ENCODE assay signal across 12 cellular contexts in genomic region chr9:137186385-137186784, GRCh38. TPM values are rescaled to one million over a fixed set of nuclear protein-coding genes. Genes with fewer than 3 reads are reported as not detected.
A peak's percentile ranks its signal among the peaks of the same experiment; 100 is the strongest.
DNase-seq lines count a peak whose midpoint lies in the region; ATAC-seq and TF ChIP-seq lines count a peak whose summit lies in the region.
"Had no signal": no experiment of that assay in that cellular context is flagged by ENCODE, and none has a peak within 500 bp of the region (broad histone marks: within the 10 kb centered on the region; RNA-seq: fewer than 3 reads in every experiment).

No MANE protein-coding gene starts in this region.

- no peak overlapping the region for H4K91ac ChIP-seq in trophoblast cell (ENCODE audit: low read depth, low read length)

- no peak for TF ChIP-seq POLR2A in prostate gland (IDR thresholded peaks at IDR 0.05)

- DNase-seq in T-helper 1 cell (no peak), prostate gland (ENCODE audit: low spot score) (no peak), trophoblast cell (no peak)
- no peak for DNase-seq in central memory CD8-positive, alpha-beta T cell (ENCODE audit: low spot score in 2 of 2)
- DNase-seq: amniotic stem cell; stimulated activated CD8-positive, alpha-beta memory T cell treated with anti-CD3 and anti-CD28 coated beads, Interleukin-4, amount 100 ng/mL, for 48 hours had no signal

- peak overlapping the region; percentile 92 for H3K4me3 Mint-ChIP-seq in T-helper 1 cell treated with Interleukin-12 subunit alpha and Interleukin-12 subunit beta and Interleukin-4 antibody, amounts not matched to agents 30 μg/mL and 1 μg/mL, for 36 hours
- peak overlapping the region; percentile 93 for H3K4me3 Mint-ChIP-seq in central memory CD8-positive, alpha-beta T cell

- peaks cover 26% of the 10 kb centered on the region for H4K20me1 ChIP-seq in Loucy (ENCODE audit: insufficient read depth, low read length, poor library complexity, severe bottlenecking)

- TF ChIP-seq CTCF in Loucy (conservative IDR thresholded peaks at IDR 0.05; ENCODE audit: low read length) (no peak), parathyroid adenoma (IDR thresholded peaks at IDR 0.05) (no peak), prostate gland (IDR thresholded peaks at IDR 0.05) (no peak)

- no peak overlapping the region for H3K4ac ChIP-seq in trophoblast cell (ENCODE audit: low read depth, low read length)

- H3K4me1 Mint-ChIP-seq in T-helper 1 cell treated with Interleukin-12 subunit alpha and Interleukin-12 subunit beta and Interleukin-4 antibody, amounts not matched to agents 30 μg/mL and 1 μg/mL, for 36 hours (ENCODE audit: low read depth): peaks cover 20% of the 10 kb centered on the region
- H3K4me1 Mint-ChIP-seq in central memory CD8-positive, alpha-beta T cell: peaks cover 27% of the 10 kb centered on the region

- peaks cover 16% of the 10 kb centered on the region for H3K36me3 Mint-ChIP-seq in T-helper 1 cell treated with Interleukin-12 subunit alpha and Interleukin-12 subunit beta and Interleukin-4 antibody, amounts not matched to agents 30 μg/mL and 1 μg/mL, for 36 hours (ENCODE audit: low read depth)
- H3K36me3 Mint-ChIP-seq in central memory CD8-positive, alpha-beta T cell (ENCODE audit: insufficient read depth): peaks cover 27% of the 10 kb centered on the region

- 76% methylated on average over 5 of the region's 6 CpGs for whole genome bisulfite sequencing in prostate gland
- WGBS in trophoblast cell (ENCODE audit: extremely low coverage, insufficient coverage, insufficient read length): no CpG with 5 or more reads among the region's 6 CpGs

- H3K79me1 ChIP-seq in trophoblast cell (ENCODE audit: low read length): peaks cover 5% of the 10 kb centered on the region

- no peak overlapping the region for H2BK120ac ChIP-seq in trophoblast cell (ENCODE audit: insufficient read depth, low read length, poor library complexity)

- H3K9me3 ChIP-seq in Loucy (ENCODE audit: insufficient read depth, low read depth, low read length) (no peaks in the 10 kb centered on the region), parathyroid adenoma (ENCODE audit: control insufficient read depth, low read length) (no peaks in the 10 kb centered on the region), prostate gland (no peaks in the 10 kb centered on the region), trophoblast cell (ENCODE audit: insufficient read depth, low read depth, low read length) (peaks cover 2% of the 10 kb centered on the region)

- H3K18ac ChIP-seq in trophoblast cell (ENCODE audit: low read length): no peak overlapping the region

- H3K14ac ChIP-seq in trophoblast cell (ENCODE audit: low read length): no peak overlapping the region

- no peak overlapping the region for H2AFZ ChIP-seq in Loucy (ENCODE audit: low read length)
- H2AFZ ChIP-seq in parathyroid adenoma: no peak overlapping the region
- no peak overlapping the region for H2AFZ ChIP-seq in trophoblast cell (ENCODE audit: insufficient read depth, low read length, poor library complexity)

- H3K4me3 ChIP-seq in Loucy (ENCODE audit: low read length, poor library complexity, severe bottlenecking) (peak overlapping the region; percentile 96), parathyroid adenoma (ENCODE audit: low read depth, low read length) (no peak overlapping the region), prostate gland (no peak overlapping the region), trophoblast cell (ENCODE audit: low read depth, low read length) (no peak overlapping the region)

- intact Hi-C loops in prostate gland (cut with DNase I): no loop called here

- no peak for ATAC-seq in central memory CD8-positive, alpha-beta T cell (replicated peaks; ENCODE audit: extremely low read depth, poor library complexity, severe bottlenecking)
- ATAC-seq in GM19455 (IDR thresholded peaks at IDR 0.05; ENCODE audit: unreplicated experiment): no peak

- H3K23ac ChIP-seq in trophoblast cell (ENCODE audit: low read length): no peak overlapping the region

- H3K9ac ChIP-seq in Loucy (ENCODE audit: low read depth, low read length, poor library complexity, severe bottlenecking) (no peak overlapping the region), parathyroid adenoma (no peak overlapping the region), trophoblast cell (ENCODE audit: low read length) (no peak overlapping the region)

- no peaks in the 10 kb centered on the region for H3K27me3 ChIP-seq in Loucy (ENCODE audit: insufficient read depth, low read length, poor library complexity, severe bottlenecking)
- H3K27me3 ChIP-seq in parathyroid adenoma (ENCODE audit: control insufficient read depth, insufficient read depth, low read length): no peaks in the 10 kb centered on the region
- H3K27me3 ChIP-seq in prostate gland (replicated peaks; ENCODE audit: insufficient read depth): no peaks in the 10 kb centered on the region
- no peaks in the 10 kb centered on the region for H3K27me3 ChIP-seq in trophoblast cell (ENCODE audit: insufficient read depth, low read length)

- no peak overlapping the region for H2BK12ac ChIP-seq in trophoblast cell (ENCODE audit: low read length)

- H3K36me3 ChIP-seq in Loucy (ENCODE audit: insufficient read depth, low read length) (peaks cover 15% of the 10 kb centered on the region; the same call in 1 of the 2 replicates), parathyroid adenoma (ENCODE audit: control insufficient read depth, insufficient read depth, low read length) (no peaks in the 10 kb centered on the region), prostate gland (peaks cover 10 to 22% of the 10 kb centered on the region in 2 donors), trophoblast cell (ENCODE audit: control insufficient read depth in 1 of 2, insufficient read depth in 2 of 2, low read length in 2 of 2) (peaks cover 69 to 72% of the 10 kb centered on the region in 2 experiments)

- no peak overlapping the region for H2BK5ac ChIP-seq in trophoblast cell (ENCODE audit: low read depth, low read length, poor library complexity)

- H4K8ac ChIP-seq in trophoblast cell (ENCODE audit: low read depth, low read length): no peak overlapping the region

- no peaks in the 10 kb centered on the region for H3K9me3 Mint-ChIP-seq in T-helper 1 cell treated with Interleukin-12 subunit alpha and Interleukin-12 subunit beta and Interleukin-4 antibody, amounts not matched to agents 30 μg/mL and 1 μg/mL, for 36 hours
- H3K9me3 Mint-ChIP-seq in central memory CD8-positive, alpha-beta T cell: no peaks in the 10 kb centered on the region

- no peak overlapping the region for H3K27ac ChIP-seq in parathyroid adenoma
- no peak overlapping the region for H3K27ac ChIP-seq in prostate gland
- no peak overlapping the region for H3K27ac ChIP-seq in trophoblast cell (ENCODE audit: low read depth, low read length)

- peaks cover 20% of the 10 kb centered on the region for H3K4me1 ChIP-seq in Loucy (ENCODE audit: insufficient read depth, low read length, poor library complexity, severe bottlenecking)
- H3K4me1 ChIP-seq in parathyroid adenoma: peaks cover 8% of the 10 kb centered on the region
- peaks cover 27% of the 10 kb centered on the region for H3K4me1 ChIP-seq in prostate gland (replicated peaks)
- H3K4me1 ChIP-seq in trophoblast cell (ENCODE audit: control insufficient read depth in 1 of 2, insufficient read depth in 2 of 2, low read length in 2 of 2): peaks cover 17 to 18% of the 10 kb centered on the region in 2 experiments

- H3K27ac Mint-ChIP-seq in T-helper 1 cell treated with Interleukin-12 subunit alpha and Interleukin-12 subunit beta and Interleukin-4 antibody, amounts not matched to agents 30 μg/mL and 1 μg/mL, for 36 hours: no peak overlapping the region
- H3K27ac Mint-ChIP-seq in central memory CD8-positive, alpha-beta T cell (ENCODE audit: low read depth): no peak overlapping the region

- no peak overlapping the region for H2AK5ac ChIP-seq in trophoblast cell (ENCODE audit: low read length)

- H3K27me3 Mint-ChIP-seq in T-helper 1 cell treated with Interleukin-12 subunit alpha and Interleukin-12 subunit beta and Interleukin-4 antibody, amounts not matched to agents 30 μg/mL and 1 μg/mL, for 36 hours (ENCODE audit: low read depth): no peaks in the 10 kb centered on the region
- no peaks in the 10 kb centered on the region for H3K27me3 Mint-ChIP-seq in central memory CD8-positive, alpha-beta T cell

- H3K79me2 ChIP-seq in Loucy (ENCODE audit: insufficient read depth, low read length): peaks cover 54% of the 10 kb centered on the region
- peaks cover 4% of the 10 kb centered on the region for H3K79me2 ChIP-seq in parathyroid adenoma
- H3K79me2 ChIP-seq in trophoblast cell (ENCODE audit: control insufficient read depth, insufficient read depth, low read length, poor library complexity): peaks cover 8% of the 10 kb centered on the region

- no peaks in the 10 kb centered on the region for H3K9me2 ChIP-seq in Loucy (replicated peaks; ENCODE audit: low read depth, low read length)

- H3F3A ChIP-seq in Loucy (ENCODE audit: low read depth): peaks cover 8% of the 10 kb centered on the region; the same call in 1 of the 2 replicates

- H3K4me2 ChIP-seq in Loucy (ENCODE audit: low read depth, low read length, poor library complexity, severe bottlenecking) (peak overlapping the region; percentile 91), parathyroid adenoma (ENCODE audit: low read length) (peak overlapping the region; percentile 99), trophoblast cell (ENCODE audit: low read length) (no peak overlapping the region)

- H4K12ac ChIP-seq in trophoblast cell (ENCODE audit: low read depth, low read length): no peak overlapping the region

RNA-seq across cellular contexts. Expression of gene ANAPC2, which starts 2.0 kb away (rescaled TPM):
- 10 to 100 TPM; 32.5 to 64.5 TPM for total RNA-seq in prostate gland
- 22.5 and 23.1 TPM in 2 replicates for polyA plus RNA-seq in trophoblast cell (2013)

RNA-seq across cellular contexts. Expression of gene SSNA1, which starts 2.1 kb away (rescaled TPM):
- total RNA-seq in prostate gland: 100 to 1,000 TPM; 114 to 124 TPM
- polyA plus RNA-seq in trophoblast cell (2013): 58.2 and 59.7 TPM in 2 replicates

RNA-seq across cellular contexts. Expression of gene TPRN, which starts 14.2 kb away (rescaled TPM):
- 10 to 100 TPM; 26.1 to 30.4 TPM for total RNA-seq in prostate gland
- polyA plus RNA-seq in trophoblast cell (2013): 11.1 and 11.8 TPM in 2 replicates

RNA-seq across cellular contexts. Expression of gene TMEM210, which starts 14.5 kb away (rescaled TPM):
- 1 to 10 TPM in 1 of 2 donors, not detected in 1; 3.1 TPM for total RNA-seq in prostate gland
- not detected in 2 replicates for polyA plus RNA-seq in trophoblast cell (2013)
- total RNA-seq: mucosa of gallbladder, RPMI7951 had no signal

RNA-seq across cellular contexts. Expression of gene LRRC26, which starts 16.5 kb away (rescaled TPM):
- total RNA-seq in prostate gland: 100 to 1,000 TPM; 183 to 582 TPM
- polyA plus RNA-seq in trophoblast cell (2013): not detected in 2 replicates
- total RNA-seq: RPMI7951 had no signal
